8 cellular contexts compared by ENCODE assay signal in genomic region chrX:80876877-80877276, GRCh38.
DNase-seq lines count a peak whose midpoint lies in the region; TF ChIP-seq lines count a peak whose summit lies in the region.

No MANE protein-coding gene starts in this region.

- no peaks in the 10 kb centered on the region for H3K4me1 ChIP-seq in suprapubic skin

- H3K27me3 Mint-ChIP-seq in nephron (ENCODE audit: low read depth): no peaks in the 10 kb centered on the region

- TF ChIP-seq CTCF in nephron (IDR thresholded peaks at IDR 0.05; ENCODE audit: unreplicated experiment in 3 of 3) (peak; percentile 39 to 62 (median 41)), suprapubic skin (IDR thresholded peaks at IDR 0.05) (no peak)

- no peak for TF ChIP-seq EP300 in suprapubic skin (IDR thresholded peaks at IDR 0.05)

- H3K9me3 Mint-ChIP-seq in nephron: no peaks in the 10 kb centered on the region

- no peak overlapping the region for H3K4me3 Mint-ChIP-seq in nephron

- no peak overlapping the region for H3K4me3 ChIP-seq in suprapubic skin

- no peak overlapping the region for H3K27ac ChIP-seq in suprapubic skin

- H3K27me3 ChIP-seq in suprapubic skin: no peaks in the 10 kb centered on the region

- H3K36me3 Mint-ChIP-seq in nephron (ENCODE audit: low read depth): no peaks in the 10 kb centered on the region

- peak; percentile 30 for DNase-seq in SIG-M5 treated with dmso at 0.1 percent for 504 hours (lab: John Stamatoyannopoulos, UW; ENCODE audit: unreplicated experiment)
- no peak for DNase-seq in SIG-M5 (lab: John Stamatoyannopoulos, UW)
- peak; percentile 19 for DNase-seq in NCI-H1092 treated with DMSO at 0.1 percent for 48 hours (lab: John Stamatoyannopoulos, UW)
- peak; percentile 53 for DNase-seq in cerebellar cortex (ENCODE audit: low spot score)
- DNase-seq in suprapubic skin (ENCODE audit: low spot score in 2 of 2): no peak
- no peak for DNase-seq in mucosa of gallbladder (ENCODE audit: low spot score)
- DNase-seq in GF-D8 (lab: John Stamatoyannopoulos, UW): no peak

- no peaks in the 10 kb centered on the region for H3K4me1 Mint-ChIP-seq in nephron

- H3K36me3 ChIP-seq in suprapubic skin: no peaks in the 10 kb centered on the region

- H3K27ac Mint-ChIP-seq in nephron: no peak overlapping the region

- no peaks in the 10 kb centered on the region for H3K9me3 ChIP-seq in suprapubic skin

- no peak for TF ChIP-seq POLR2A in suprapubic skin (IDR thresholded peaks at IDR 0.05)

Comparison
In these comparisons a context has a peak if more than half of its experiments do, and no peak if none do; other contexts are left out.
1. DNase-seq: peak in SIG-M5 treated with dmso at 0.1 percent for 504 hours (single experiment), NCI-H1092 treated with DMSO at 0.1 percent for 48 hours (single experiment) and cerebellar cortex (single experiment); none in SIG-M5 (single experiment), suprapubic skin (0 of 2), mucosa of gallbladder (single experiment) and GF-D8 (single experiment).
2. CTCF ChIP-seq: peak in nephron (3 of 3); none in suprapubic skin (0 of 2).